Comparison of ENCODE assay signal across 22 cellular contexts in the genomic region with DNA sequence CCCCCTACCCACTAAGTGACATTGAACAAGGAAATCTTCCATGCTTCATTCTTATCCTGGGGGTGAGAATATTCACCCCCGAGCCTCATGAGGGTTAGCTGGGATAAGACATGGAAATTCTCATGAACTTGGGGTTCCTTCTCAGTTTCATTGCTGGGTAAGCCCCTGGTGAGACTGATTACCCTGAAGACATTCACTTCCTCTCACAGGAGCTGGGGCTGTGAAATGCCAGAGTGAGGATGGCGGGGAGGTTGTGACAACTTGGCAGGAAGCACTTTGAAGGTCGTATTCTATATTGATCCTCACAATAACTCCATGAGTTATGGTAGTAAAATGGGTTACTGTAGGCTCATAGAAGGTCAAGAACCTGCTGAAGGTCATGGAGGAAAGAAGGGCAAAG. TPM values are rescaled to one million over a fixed set of nuclear protein-coding genes. Genes with fewer than 3 reads are reported as not detected.
DNase-seq lines count a peak whose midpoint lies in the region; ATAC-seq, FAIRE-seq and TF ChIP-seq lines count a peak whose summit lies in the region.
"Had no signal": no experiment of that assay in that cellular context is flagged by ENCODE, and none has a peak within 500 bp of the region (broad histone marks: within the 10 kb centered on the region; RNA-seq: fewer than 3 reads in every experiment).

No MANE protein-coding gene starts in this region.

- peaks cover 0 to 5% of the 10 kb centered on the region in 2 experiments; a peak in 1 of 4 replicates for H3K27me3 ChIP-seq in GM12878 (replicated peaks in 1 of 2; ENCODE audit: control insufficient read depth in 2 of 2, insufficient read depth in 2 of 2, low read length in 1 of 2)

- no peaks in the 10 kb centered on the region; the same call in 1 of the 2 replicates for H3K4me1 ChIP-seq in GM12878 (ENCODE audit: control insufficient read depth, insufficient read depth, low read length)
- H3K4me1 ChIP-seq: HAP-1 had no signal

- TF ChIP-seq POLR2A in GM12878 (IDR thresholded peaks at IDR 0.05; ENCODE audit: low read depth, low read length): no peak

- TF ChIP-seq CTCF in GM12878 (IDR thresholded peaks at IDR 0.05 in 2 of 3, conservative IDR thresholded peaks at IDR 0.05 in 1 of 3; ENCODE audit: control insufficient read depth in 2 of 3, extremely low read depth in 1 of 3, insufficient read depth in 1 of 3, low read depth in 3 of 3, low read length in 3 of 3): no peak

- POLR2A ChIA-PET in GM12878 (lab: Charles Lee): no interaction called here

- DNase-seq in MV-4-11 (lab: John Stamatoyannopoulos, UW) (peak; percentile 7), GM12878 (ENCODE audit: low read depth, low spot score) (no peak)
- DNase-seq: C1 segment of cervical spinal cord; Calu3; CD4-positive, alpha-beta memory T cell; COR-L47; DMS53; DMS79 treated with DMSO at 0.1 percent for 48 hours; GF-D8; HFFc6 had no signal

- FAIRE-seq in GM12878 (lab: Jason Lieb, UNC): no peak
- FAIRE-seq: GM19239, H54 had no signal

- H3K9ac ChIP-seq in GM12878 (ENCODE audit: control insufficient read depth, insufficient read depth, low read length): no peak overlapping the region

- 12% methylated on average over 3 of the region's 3 CpGs for WGBS in GM12878 (ENCODE audit: insufficient coverage, insufficient replicate concordance, low lambda C conversion rate, missing lambda C conversion rate)

- no peak overlapping the region for H3K4me2 ChIP-seq in GM12878 (ENCODE audit: control insufficient read depth, insufficient read depth)
- H3K4me2 ChIP-seq: GM23338 had no signal

- H3K9me3 Mint-ChIP-seq in stimulated activated memory B cell treated with anti-CD40 and anti-IgM and Interleukin-4, amounts not matched to agents 10 μg/mL and 1 μg/mL and 100 μg/mL, for 72 hours: no peaks in the 10 kb centered on the region
- H3K9me3 Mint-ChIP-seq: CD4-positive, alpha-beta memory T cell; GM23338; HFFc6 had no signal

- BruUV-seq in GM12878 (replicated peaks; lab: Mats Ljungman, UMichigan): no TSS peak

- no peak for TF ChIP-seq EP300 in GM12878 (IDR thresholded peaks at IDR 0.05; ENCODE audit: borderline replicate concordance in 1 of 2, control insufficient read depth in 1 of 2, low read depth in 2 of 2, low read length in 2 of 2)

- SMC1A ChIA-PET in GM12878 (lab: Charles Lee; ENCODE audit: uncharacterized antibody, unreplicated experiment): no interaction called here

- peak overlapping the region; percentile 17; the same call in 1 of the 2 replicates for H2AFZ ChIP-seq in GM12878 (ENCODE audit: control insufficient read depth, low read depth, low read length)

- peaks cover 7% of the 10 kb centered on the region for H3K4me1 Mint-ChIP-seq in stimulated activated memory B cell treated with anti-CD40 and anti-IgM and Interleukin-4, amounts not matched to agents 10 μg/mL and 1 μg/mL and 100 μg/mL, for 72 hours

- H3K79me2 ChIP-seq in GM12878 (ENCODE audit: control insufficient read depth, insufficient read depth, low read length): no peaks in the 10 kb centered on the region

- no peaks in the 10 kb centered on the region for H3K36me3 Mint-ChIP-seq in stimulated activated memory B cell treated with anti-CD40 and anti-IgM and Interleukin-4, amounts not matched to agents 10 μg/mL and 1 μg/mL and 100 μg/mL, for 72 hours
- H3K36me3 Mint-ChIP-seq: CD4-positive, alpha-beta memory T cell had no signal

- TF ChIP-seq RAD21 in GM12878 (IDR thresholded peaks at IDR 0.05; ENCODE audit: insufficient read depth, low read depth, low read length): no peak

- no peak overlapping the region for H3K4me3 ChIP-seq in GM12878
- H3K4me3 ChIP-seq: GM23338, HAP-1 had no signal

- H4K20me1 ChIP-seq in GM12878 (ENCODE audit: control insufficient read depth, insufficient read depth): no peaks in the 10 kb centered on the region; the same call in 1 of the 2 replicates

- H3K27me3 Mint-ChIP-seq in stimulated activated memory B cell treated with anti-CD40 and anti-IgM and Interleukin-4, amounts not matched to agents 10 μg/mL and 1 μg/mL and 100 μg/mL, for 72 hours: peaks cover 33% of the 10 kb centered on the region

- H3K4me3 Mint-ChIP-seq in stimulated activated memory B cell treated with anti-CD40 and anti-IgM and Interleukin-4, amounts not matched to agents 10 μg/mL and 1 μg/mL and 100 μg/mL, for 72 hours: no peak overlapping the region
- H3K4me3 Mint-ChIP-seq: CD4-positive, alpha-beta memory T cell; GM23338; HFFc6 had no signal

- no peak overlapping the region for H3K27ac Mint-ChIP-seq in stimulated activated memory B cell treated with anti-CD40 and anti-IgM and Interleukin-4, amounts not matched to agents 10 μg/mL and 1 μg/mL and 100 μg/mL, for 72 hours
- H3K27ac Mint-ChIP-seq: CD4-positive, alpha-beta memory T cell; GM23338; HFFc6 had no signal

- in situ Hi-C loops in GM12878 (cut with MboI): no loop called here

- CTCF ChIA-PET in GM12878 (lab: Yijun Ruan, JAX): interaction anchor here (0.7 kb wide), 1 partner anchor 227 kb away, joined by 4 read pairs; no protein-coding TSS in a partner anchor

- intact Hi-C loops in GM12878 (cut with micrococcal nuclease; ENCODE audit: unreplicated experiment): no loop called here

- H3K36me3 ChIP-seq in GM12878 (ENCODE audit: control insufficient read depth in 2 of 2, insufficient read depth in 2 of 2, low read length in 1 of 2): no peaks in the 10 kb centered on the region
- H3K36me3 ChIP-seq: HAP-1 had no signal

- RAD21 ChIA-PET in GM12878 (lab: Charles Lee; ENCODE audit: unreplicated experiment): interaction anchor here (1.2 kb wide), 1 partner anchor 32 kb away, joined by 4 read pairs; no protein-coding TSS in a partner anchor

- H3K9me3 ChIP-seq in GM12878 (replicated peaks; ENCODE audit: control insufficient read depth, insufficient read depth, low read length): no peaks in the 10 kb centered on the region
- H3K9me3 ChIP-seq: HAP-1 had no signal

- no peak overlapping the region for H3K27ac ChIP-seq in GM12878 (ENCODE audit: control insufficient read depth, insufficient read depth)

- 0 out of 3 replicates have a peak, but pooled peaks have one; percentile 29 for ATAC-seq in GM12878
- peak; percentile 35 for ATAC-seq in stimulated activated memory B cell treated with anti-CD40 and anti-IgM and Interleukin-4, amounts not matched to agents 10 μg/mL and 1 μg/mL and 100 μg/mL, for 72 hours
- no peak for ATAC-seq in HG03457 (IDR thresholded peaks at IDR 0.05; ENCODE audit: unreplicated experiment)
- ATAC-seq in HG02798 (IDR thresholded peaks at IDR 0.05; ENCODE audit: poor library complexity, unreplicated experiment): no peak
- ATAC-seq in GM19397 (IDR thresholded peaks at IDR 0.05; ENCODE audit: unreplicated experiment): no peak
- ATAC-seq: GM23338 had no signal

TF ChIP-seq in GM12878, 131 proteins besides CTCF, POLR2A, EP300 and RAD21 (continues in another document):
- TF ChIP-seq IRF3 (IDR thresholded peaks at IDR 0.05): no peak
- no peak for TF ChIP-seq ZBTB4 (CRISPR knock-in tag; IDR thresholded peaks at IDR 0.05)
- peak; percentile 78; the same call in 1 of the 2 replicates for TF ChIP-seq SPI1 (IDR thresholded peaks at IDR 0.05; ENCODE audit: borderline replicate concordance, insufficient read depth, low read depth, low read length)
- TF ChIP-seq JUNB (IDR thresholded peaks at IDR 0.05): no peak

RNA-seq across cellular contexts. Expression of gene ESRRB, which starts 43.5 kb away (rescaled TPM):
- 3.8 and 3.9 TPM in 2 replicates for total RNA-seq in GM12878 (2013; cell fraction: nucleolus; rRNA removed)
- total RNA-seq in GM12878 (2014; rRNA removed) (0.05 TPM in 1 of 2 replicates, not detected in the other), GM12878 (2014; rRNA removed; fragmentation: Illumina TruSeq; extraction: Trizol) (0.04 TPM in 1 of 2 replicates, not detected in the other), GM12878 (2021) (0.18 TPM in 1 of 2 replicates, not detected in the other)
- polyA plus RNA-seq in GM12878 (2011; ENCODE audit: low read depth): 0.20 TPM
- polyA plus RNA-seq in GM12878 (2011; rRNA removed) (0.73 and 0.97 TPM in 2 replicates), GM12878 (2014; fragmentation: Illumina TruSeq; extraction: Trizol) (0.03 TPM in 1 of 2 replicates, not detected in the other), GM12878 (2014; fragmentation: Nextera tagmentation; extraction: Ambion mirVana) (not detected), GM12878 (2014; rRNA removed) (0.09 TPM in 1 of 2 replicates, not detected in the other), GM12878 (2016; fragmentation: Nextera tagmentation; extraction: Ambion mirVana) (not detected)
- polyA plus RNA-seq in GM12878 (2011; cell fraction: cytosol; rRNA removed): 0.59 and 1.0 TPM in 2 replicates
- polyA plus RNA-seq in GM12878 (2011; cell fraction: nucleus; rRNA removed): 2.2 and 5.0 TPM in 2 replicates
- 0.07 and 0.25 TPM in 2 replicates for polyA plus RNA-seq in GM12878 (2012)
- 0.51 and 1.0 TPM in 2 replicates for polyA minus RNA-seq in GM12878 (2011; rRNA and poly(A)+ RNA removed)
- polyA minus RNA-seq in GM12878 (2011; cell fraction: cytosol; rRNA and poly(A)+ RNA removed): 2.4 TPM in 1 of 2 replicates, not detected in the other
- polyA minus RNA-seq in GM12878 (2011; cell fraction: nucleus; rRNA and poly(A)+ RNA removed): 1.1 and 1.7 TPM in 2 replicates
- total RNA-seq: A172, Daoy, G401, HFFc6 had no signal
- polyA plus RNA-seq: BJ; CD4-positive, alpha-beta memory T cell had no signal

Comparison
In these comparisons a context has a peak if more than half of its experiments do, and no peak if none do; other contexts are left out.
1. ATAC-seq: peak in GM12878 (single experiment) and stimulated activated memory B cell treated with anti-CD40 and anti-IgM and Interleukin-4, amounts not matched to agents 10 μg/mL and 1 μg/mL and 100 μg/mL, for 72 hours (single experiment); none in HG03457 (single experiment), HG02798 (single experiment) and GM19397 (single experiment).